In the genomic region with DNA sequence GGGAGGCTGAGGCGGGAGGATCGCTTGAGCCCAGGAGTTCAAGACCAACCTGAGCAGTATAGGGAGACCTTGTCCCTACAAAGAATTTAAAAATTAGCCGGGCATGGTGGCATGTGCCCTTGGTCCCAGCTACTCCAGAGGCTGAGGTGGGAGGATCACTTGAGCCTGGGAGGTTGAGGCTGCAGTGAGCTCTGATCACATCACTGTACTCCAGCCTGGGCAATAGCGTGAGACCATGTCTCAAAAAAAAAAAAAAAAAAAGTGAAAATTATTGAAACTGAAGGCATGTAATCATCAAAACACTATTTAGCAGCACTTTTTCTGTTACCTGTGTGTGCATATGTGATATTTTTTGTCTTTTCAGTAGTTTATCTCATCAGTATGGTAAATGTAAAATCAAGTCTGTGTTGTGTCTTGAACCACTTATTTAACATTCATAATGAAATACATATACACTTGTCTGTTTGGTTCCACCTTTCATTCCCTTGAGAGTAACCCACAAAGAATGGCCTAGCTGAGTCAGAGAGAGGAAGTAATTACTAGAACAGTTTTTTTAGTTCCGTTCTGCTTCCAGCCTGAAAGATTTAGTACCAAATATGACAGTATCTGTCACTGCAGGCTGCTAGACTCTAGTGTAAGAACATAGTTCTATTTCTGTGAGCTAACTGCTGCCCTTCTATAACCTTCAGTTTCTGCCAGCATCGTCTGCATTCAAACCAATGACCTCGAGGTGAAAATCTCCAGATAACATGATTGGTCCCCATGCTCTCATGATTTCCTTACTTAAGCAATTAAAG, we compare ENCODE assay signal across 8 cellular contexts.
DNase-seq lines count a peak whose midpoint lies in the region; ATAC-seq and TF ChIP-seq lines count a peak whose summit lies in the region.

No MANE protein-coding gene starts in this region.

- intact Hi-C loops in left cardiac atrium (cut with DNase I): no loop called here

- H3K4me2 ChIP-seq in MM.1S (ENCODE audit: low read depth, low read length): no peak overlapping the region

- no peak overlapping the region for H3K27ac ChIP-seq in MM.1S (ENCODE audit: low read length)

- no peaks in the 10 kb centered on the region for H3K36me3 ChIP-seq in MM.1S (replicated peaks; ENCODE audit: insufficient read depth, low read length)

- no peaks in the 10 kb centered on the region for H3K9me3 ChIP-seq in MM.1S (replicated peaks; ENCODE audit: insufficient read depth, low read length)

- ATAC-seq in GM19043 (IDR thresholded peaks at IDR 0.05; ENCODE audit: low read depth, unreplicated experiment): peak; percentile 99
- peak; percentile 97 for ATAC-seq in HG03103 (IDR thresholded peaks at IDR 0.05; ENCODE audit: low read depth, unreplicated experiment)
- peak; percentile 85 to 91 for ATAC-seq in left cardiac atrium

- H3K27me3 ChIP-seq in MM.1S (replicated peaks; ENCODE audit: insufficient read depth, low read length): no peaks in the 10 kb centered on the region

- no peaks in the 10 kb centered on the region for H3K9me2 ChIP-seq in MM.1S (replicated peaks; ENCODE audit: insufficient read depth, low read length)

- H3K9ac ChIP-seq in MM.1S (ENCODE audit: low read length): no peak overlapping the region

- no peaks in the 10 kb centered on the region for H3K79me2 ChIP-seq in MM.1S (ENCODE audit: low read length)

- no peak for TF ChIP-seq CTCF in AG09319 (IDR thresholded peaks at IDR 0.05; ENCODE audit: low read depth, low read length)
- TF ChIP-seq CTCF in MM.1S (IDR thresholded peaks at IDR 0.05; ENCODE audit: low read length): no peak

- H3K4me3 ChIP-seq in MM.1S (ENCODE audit: low read length): no peak overlapping the region

- H2AFZ ChIP-seq in MM.1S (ENCODE audit: low read length): no peak overlapping the region

- DNase-seq in AG09319 (ENCODE audit: extremely low read depth, low read depth): peak; percentile 31
- peak; percentile 88 for DNase-seq in SKM-1 (lab: John Stamatoyannopoulos, UW; ENCODE audit: unreplicated experiment)
- no peak for DNase-seq in left cardiac atrium
- DNase-seq in activated effector memory CD4-positive, alpha-beta T cell treated with anti-CD3 and anti-CD28 coated beads, Interleukin-2, amount 50 U/mL, for 16 hours: no peak
- DNase-seq in MM.1S: no peak
- no peak for DNase-seq in NCI-H1417 (lab: John Stamatoyannopoulos, UW)

- no peaks in the 10 kb centered on the region for H3F3A ChIP-seq in MM.1S (ENCODE audit: insufficient read depth, low read length)

- H3K4me1 ChIP-seq in MM.1S (ENCODE audit: low read length): no peaks in the 10 kb centered on the region

- H4K20me1 ChIP-seq in MM.1S (ENCODE audit: insufficient read depth, low read length): no peaks in the 10 kb centered on the region

Comparison
In these comparisons a context has a peak if more than half of its experiments do, and no peak if none do; other contexts are left out.
1. DNase-seq: peak in AG09319 (single experiment) and SKM-1 (single experiment); none in left cardiac atrium (single experiment), activated effector memory CD4-positive, alpha-beta T cell treated with anti-CD3 and anti-CD28 coated beads, Interleukin-2, amount 50 U/mL, for 16 hours (single experiment), MM.1S (single experiment) and NCI-H1417 (0 of 3).
2. Peak in every context shown above with its lines, with median percentiles within 50 percentile points of each other: ATAC-seq.